ENCODE assay signal across 15 cellular contexts in the genomic region with DNA sequence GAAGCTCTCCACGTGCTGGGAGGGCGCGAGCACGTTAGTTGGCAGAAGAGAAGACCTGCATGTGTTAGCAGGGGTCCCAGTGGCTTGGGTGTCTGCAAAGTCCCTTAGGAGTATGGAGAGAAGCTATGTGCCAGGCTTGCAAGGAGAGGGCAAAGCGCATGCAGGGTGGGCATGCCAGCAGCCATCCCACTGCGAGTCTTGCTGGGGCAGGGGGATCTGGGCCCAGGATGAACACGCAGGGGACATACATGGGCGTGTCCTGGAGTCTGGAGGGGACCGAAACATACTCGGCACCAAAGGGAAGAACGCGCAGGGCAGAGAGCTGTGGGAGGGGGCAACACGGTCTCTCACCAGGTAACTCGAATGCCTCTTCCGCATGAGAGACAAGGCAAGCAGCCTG. TPM values are rescaled to one million over a fixed set of nuclear protein-coding genes. Genes with fewer than 3 reads are reported as not detected.
DNase-seq lines count a peak whose midpoint lies in the region; ATAC-seq and TF ChIP-seq lines count a peak whose summit lies in the region.
"Had no signal": no experiment of that assay in that cellular context is flagged by ENCODE, and none has a peak within 500 bp of the region (broad histone marks: within the 10 kb centered on the region; RNA-seq: fewer than 3 reads in every experiment).

No MANE protein-coding gene starts in this region.

- DNase-seq in activated CD4-positive, alpha-beta T cell treated with anti-CD3 and anti-CD28 coated beads, Interleukin-2, amount 10 ng/mL, durations not matched to agents 7 days and 5 days, result no peak
- no peak for DNase-seq in activated CD4-positive, alpha-beta T cell treated with anti-CD3 and anti-CD28 coated beads, Interleukin-2, amount 50 U/mL, for 4 hours
- no peak for DNase-seq in CD4-positive, CD25-positive, alpha-beta regulatory T cell
- DNase-seq in T-cell, result no peak
- DNase-seq in naive thymus-derived CD8-positive, alpha-beta T cell, result no peak
- DNase-seq in BE2C, result no peak
- DNase-seq: AML-193, MG63, NCI-H1105 treated with DMSO at 0.1 percent for 48 hours, NCI-H187 treated with DMSO at 0.1 percent for 48 hours, NCI-H446, PC-3, Right ventricle myocardium superior had no signal

- no peaks in the 10 kb centered on the region for H3K27me3 Mint-ChIP-seq in activated CD4-positive, alpha-beta T cell treated with anti-CD3 and anti-CD28 coated beads, Interleukin-2, amount 10 ng/mL, durations not matched to agents 7 days and 5 days
- no peaks in the 10 kb centered on the region for H3K27me3 Mint-ChIP-seq in CD4-positive, CD25-positive, alpha-beta regulatory T cell
- H3K27me3 Mint-ChIP-seq in T-cell, result no peaks in the 10 kb centered on the region
- H3K27me3 Mint-ChIP-seq in naive thymus-derived CD8-positive, alpha-beta T cell, result no peaks in the 10 kb centered on the region

- H3K27ac Mint-ChIP-seq in activated CD4-positive, alpha-beta T cell treated with anti-CD3 and anti-CD28 coated beads, Interleukin-2, amount 10 ng/mL, durations not matched to agents 7 days and 5 days, result peak overlapping the region; percentile 93
- H3K27ac Mint-ChIP-seq in CD4-positive, CD25-positive, alpha-beta regulatory T cell, result peak overlapping the region in 2 of 3 donors; percentile 63 to 68
- peak overlapping the region; percentile 95 to 97 for H3K27ac Mint-ChIP-seq in T-cell
- H3K27ac Mint-ChIP-seq in naive thymus-derived CD8-positive, alpha-beta T cell, result peak overlapping the region in 7 of 10 donors; percentile 35 to 90 (median 69)

- peaks cover 43% of the 10 kb centered on the region for H3K4me1 Mint-ChIP-seq in activated CD4-positive, alpha-beta T cell treated with anti-CD3 and anti-CD28 coated beads, Interleukin-2, amount 10 ng/mL, durations not matched to agents 7 days and 5 days
- peaks cover 15 to 41% (median 30%) of the 10 kb centered on the region in 4 donors for H3K4me1 Mint-ChIP-seq in CD4-positive, CD25-positive, alpha-beta regulatory T cell
- H3K4me1 Mint-ChIP-seq in T-cell, result peaks cover 30 to 32% (median 30%) of the 10 kb centered on the region in 3 donors
- peaks cover 18 to 29% (median 27%) of the 10 kb centered on the region in 4 donors for H3K4me1 Mint-ChIP-seq in naive thymus-derived CD8-positive, alpha-beta T cell

- H3K4me1 ChIP-seq in CD4-positive, CD25-positive, alpha-beta regulatory T cell (ENCODE audit: control insufficient read depth, insufficient read depth, low read length, poor library complexity, severe bottlenecking), result peaks cover 35% of the 10 kb centered on the region
- H3K4me1 ChIP-seq in BE2C, result no peaks in the 10 kb centered on the region

- H3K36me3 ChIP-seq in CD4-positive, CD25-positive, alpha-beta regulatory T cell (ENCODE audit: control insufficient read depth, insufficient read depth, low read length), result peaks cover 53% of the 10 kb centered on the region
- peaks cover 76% of the 10 kb centered on the region for H3K36me3 ChIP-seq in BE2C

- no peaks in the 10 kb centered on the region for H3K9me3 ChIP-seq in CD4-positive, CD25-positive, alpha-beta regulatory T cell (ENCODE audit: control insufficient read depth in 2 of 2, low read length in 2 of 2)
- H3K9me3 ChIP-seq in BE2C, result no peaks in the 10 kb centered on the region
- H3K9me3 ChIP-seq: MG63 had no signal

- POLR2A ChIA-PET in activated CD4-positive, alpha-beta T cell treated with anti-CD3 and anti-CD28 coated beads, Interleukin-2, amount 10 ng/mL, durations not matched to agents 7 days and 5 days (lab: Charles Lee), result no interaction called here
- POLR2A ChIA-PET in T-cell (lab: Charles Lee), result interaction anchor here in 1 of 2 donors (0.6 kb wide), 1 partner anchor 22 kb away, joined by 3 read pairs; no protein-coding TSS in a partner anchor
- POLR2A ChIA-PET in naive thymus-derived CD8-positive, alpha-beta T cell (lab: Charles Lee), result interaction anchor here (0.6 to 1.2 kb wide), 2 partner anchors 244 to 342 kb away, joined by 3 to 9 read pairs; no protein-coding TSS in a partner anchor

- H3K4me3 ChIP-seq in CD4-positive, CD25-positive, alpha-beta regulatory T cell (ENCODE audit: low read depth, low read length), result no peak overlapping the region
- no peak overlapping the region for H3K4me3 ChIP-seq in BE2C (ENCODE audit: low read depth, low read length)
- H3K4me3 ChIP-seq: MG63 had no signal

- H3K9me3 Mint-ChIP-seq in activated CD4-positive, alpha-beta T cell treated with anti-CD3 and anti-CD28 coated beads, Interleukin-2, amount 10 ng/mL, durations not matched to agents 7 days and 5 days, result no peaks in the 10 kb centered on the region
- no peaks in the 10 kb centered on the region for H3K9me3 Mint-ChIP-seq in CD4-positive, CD25-positive, alpha-beta regulatory T cell
- H3K9me3 Mint-ChIP-seq in T-cell, result no peaks in the 10 kb centered on the region
- no peaks in the 10 kb centered on the region for H3K9me3 Mint-ChIP-seq in naive thymus-derived CD8-positive, alpha-beta T cell

- no peaks in the 10 kb centered on the region for H3K27me3 ChIP-seq in CD4-positive, CD25-positive, alpha-beta regulatory T cell (ENCODE audit: control insufficient read depth, insufficient read depth, low read length)
- H3K27me3 ChIP-seq in BE2C, result no peaks in the 10 kb centered on the region
- H3K27me3 ChIP-seq: MG63 had no signal

- no peak for TF ChIP-seq CTCF in BE2C (IDR thresholded peaks at IDR 0.05; ENCODE audit: low read depth, low read length)

- peaks cover 51% of the 10 kb centered on the region for H3K36me3 Mint-ChIP-seq in activated CD4-positive, alpha-beta T cell treated with anti-CD3 and anti-CD28 coated beads, Interleukin-2, amount 10 ng/mL, durations not matched to agents 7 days and 5 days (ENCODE audit: low read depth)
- H3K36me3 Mint-ChIP-seq in CD4-positive, CD25-positive, alpha-beta regulatory T cell, result peaks cover 31% of the 10 kb centered on the region
- peaks cover 42% of the 10 kb centered on the region for H3K36me3 Mint-ChIP-seq in T-cell
- peaks cover 0 to 70% (median 27%) of the 10 kb centered on the region in 3 donors for H3K36me3 Mint-ChIP-seq in naive thymus-derived CD8-positive, alpha-beta T cell

- H3K4me3 Mint-ChIP-seq in activated CD4-positive, alpha-beta T cell treated with anti-CD3 and anti-CD28 coated beads, Interleukin-2, amount 10 ng/mL, durations not matched to agents 7 days and 5 days, result no peak overlapping the region
- no peak overlapping the region for H3K4me3 Mint-ChIP-seq in CD4-positive, CD25-positive, alpha-beta regulatory T cell
- H3K4me3 Mint-ChIP-seq in T-cell, result no peak overlapping the region
- H3K4me3 Mint-ChIP-seq in naive thymus-derived CD8-positive, alpha-beta T cell, result no peak overlapping the region

- CTCF ChIA-PET in activated CD4-positive, alpha-beta T cell treated with anti-CD3 and anti-CD28 coated beads, Interleukin-2, amount 10 ng/mL, durations not matched to agents 7 days and 5 days (lab: Charles Lee), result interaction anchor here (1.5 to 1.7 kb wide), 2 partner anchors 11 to 78 kb away, joined by 4 read pairs; no protein-coding TSS in a partner anchor
- CTCF ChIA-PET in T-cell (lab: Charles Lee), result no interaction called here

- no peak overlapping the region for H3K27ac ChIP-seq in CD4-positive, CD25-positive, alpha-beta regulatory T cell (ENCODE audit: insufficient read depth, low read length, poor library complexity, severe bottlenecking)

- no peak for ATAC-seq in CD4-positive, CD25-positive, alpha-beta regulatory T cell (ENCODE audit: low read depth in 2 of 2)
- ATAC-seq in T-cell (replicated peaks in 1 of 4), result no peak
- ATAC-seq in naive thymus-derived CD8-positive, alpha-beta T cell, result no peak
- ATAC-seq in HG03045 (IDR thresholded peaks at IDR 0.05; ENCODE audit: unreplicated experiment), result no peak
- no peak for ATAC-seq in GM19023 (IDR thresholded peaks at IDR 0.05; ENCODE audit: unreplicated experiment)
- ATAC-seq: PC-3 had no signal

RNA-seq across cellular contexts. Expression of a gene that starts 43.6 kb away (rescaled TPM):
- 10 to 100 TPM in 1 of 2 experiments, 1 to 10 TPM in 1; 9.6 to 10.9 TPM for total RNA-seq in activated CD4-positive, alpha-beta T cell treated with anti-CD3 and anti-CD28 coated beads, Interleukin-2, amount 10 ng/mL, durations not matched to agents 7 days and 5 days
- total RNA-seq in CD4-positive, CD25-positive, alpha-beta regulatory T cell, result 9.2 TPM
- 1 to 10 TPM; 3.8 to 5.9 (median 5.4) TPM for polyA plus RNA-seq in CD4-positive, CD25-positive, alpha-beta regulatory T cell
- 1 to 10 TPM; 7.5 to 9.6 (median 8.3) TPM for total RNA-seq in T-cell
- total RNA-seq in naive thymus-derived CD8-positive, alpha-beta T cell, result 1 to 10 TPM; 8.6 to 9.3 TPM
- 1 to 10 TPM; 4.4 to 8.5 (median 5.1) TPM for polyA plus RNA-seq in naive thymus-derived CD8-positive, alpha-beta T cell
- 17.6 TPM for polyA plus RNA-seq in BE2C (2012; ENCODE audit: insufficient read depth, insufficient read length, low read depth)

RNA-seq across cellular contexts. Expression of a gene that starts 51.1 kb away (rescaled TPM):
- 10 to 100 TPM; 29.5 to 31.1 TPM for total RNA-seq in activated CD4-positive, alpha-beta T cell treated with anti-CD3 and anti-CD28 coated beads, Interleukin-2, amount 10 ng/mL, durations not matched to agents 7 days and 5 days
- 29.3 TPM for total RNA-seq in CD4-positive, CD25-positive, alpha-beta regulatory T cell
- polyA plus RNA-seq in CD4-positive, CD25-positive, alpha-beta regulatory T cell, result 1 to 10 TPM; 5.6 to 9.8 (median 7.6) TPM
- 10 to 100 TPM; 24.1 to 36.6 (median 30.6) TPM for total RNA-seq in T-cell
- total RNA-seq in naive thymus-derived CD8-positive, alpha-beta T cell, result 10 to 100 TPM; 28.3 to 29.1 TPM
- polyA plus RNA-seq in naive thymus-derived CD8-positive, alpha-beta T cell, result 10 to 100 TPM in 2 of 3 donors, 1 to 10 TPM in 1; 5.9 to 20.1 (median 10.1) TPM
- polyA plus RNA-seq in BE2C (2012; ENCODE audit: insufficient read depth, insufficient read length, low read depth), result 49.5 TPM
